ENCODE assay signal across 8 cellular contexts in the genomic region with DNA sequence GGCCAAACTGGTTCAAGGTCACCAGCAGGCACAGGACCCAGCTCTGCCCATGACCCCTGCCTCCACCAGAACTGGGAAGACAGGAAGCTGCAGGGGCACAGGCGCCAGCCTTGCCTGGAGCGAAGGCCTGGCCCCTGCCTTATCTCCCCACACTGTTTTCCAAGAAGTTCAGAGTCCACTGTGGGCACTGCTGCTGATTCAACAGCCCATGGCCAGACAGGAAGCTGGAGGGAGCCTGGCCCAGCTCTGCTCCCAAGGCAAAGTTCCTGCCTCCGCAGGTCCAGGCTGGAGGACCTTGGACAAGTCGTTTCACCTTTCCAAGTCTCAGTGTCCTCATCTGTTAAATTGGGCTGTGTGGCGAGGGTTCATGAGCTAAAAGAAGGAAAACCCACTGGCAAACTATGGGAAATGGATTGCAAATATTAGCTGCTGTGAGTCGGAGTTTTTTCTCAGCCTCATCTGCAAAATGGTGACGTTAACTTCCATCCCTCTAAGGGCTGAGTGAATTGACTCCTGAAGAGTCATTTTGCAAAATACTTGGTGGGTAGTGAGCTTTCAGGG. TPM values are rescaled to one million over a fixed set of nuclear protein-coding genes. Genes with fewer than 3 reads are reported as not detected.
DNase-seq lines count a peak whose midpoint lies in the region; ATAC-seq and TF ChIP-seq lines count a peak whose summit lies in the region.

No MANE protein-coding gene starts in this region.

- peak; percentile 8 for ATAC-seq in left ventricle myocardium superior
- no peak for ATAC-seq in HG02588 (IDR thresholded peaks at IDR 0.05; ENCODE audit: unreplicated experiment)
- ATAC-seq in GM19351 (IDR thresholded peaks at IDR 0.05; ENCODE audit: unreplicated experiment), result no peak

- DNase-seq in GM12864 (ENCODE audit: low read depth), result no peak
- DNase-seq in left ventricle myocardium superior, result peak; percentile 39
- DNase-seq in retinal pigment epithelial cell (ENCODE audit: low read depth), result no peak
- no peak for DNase-seq in C1 segment of cervical spinal cord (lab: John Stamatoyannopoulos, UW)
- no peak for DNase-seq in NCI-H2107 treated with DMSO at 0.1 percent for 48 hours (lab: John Stamatoyannopoulos, UW; ENCODE audit: unreplicated experiment)

- H3K4me3 ChIP-seq in GM12864 (ENCODE audit: low read depth, low read length), result peak overlapping the region; percentile 76
- peak overlapping the region; percentile 74 for H3K4me3 ChIP-seq in WI38 (ENCODE audit: low read depth, low read length)
- peak overlapping the region; percentile 80 for H3K4me3 ChIP-seq in retinal pigment epithelial cell (ENCODE audit: low read length)

- intact Hi-C loops in left ventricle myocardium superior (cut with micrococcal nuclease), result no loop called here

- TF ChIP-seq CTCF in GM12864 (IDR thresholded peaks at IDR 0.05; ENCODE audit: low read depth, low read length, missing control alignments) (no peak), WI38 (IDR thresholded peaks at IDR 0.05; ENCODE audit: low read depth, low read length) (no peak), retinal pigment epithelial cell (conservative IDR thresholded peaks at IDR 0.05; ENCODE audit: low read depth, low read length) (no peak)

RNA-seq across cellular contexts. Expression of gene PHETA1, which starts 1.2 kb away (rescaled TPM):
- 28.6 TPM for total RNA-seq in left ventricle myocardium superior

RNA-seq across cellular contexts. Expression of gene SH2B3, which starts 38.0 kb away (rescaled TPM):
- 45.1 TPM for total RNA-seq in left ventricle myocardium superior
